8 cellular contexts compared by ENCODE assay signal in the genomic region with DNA sequence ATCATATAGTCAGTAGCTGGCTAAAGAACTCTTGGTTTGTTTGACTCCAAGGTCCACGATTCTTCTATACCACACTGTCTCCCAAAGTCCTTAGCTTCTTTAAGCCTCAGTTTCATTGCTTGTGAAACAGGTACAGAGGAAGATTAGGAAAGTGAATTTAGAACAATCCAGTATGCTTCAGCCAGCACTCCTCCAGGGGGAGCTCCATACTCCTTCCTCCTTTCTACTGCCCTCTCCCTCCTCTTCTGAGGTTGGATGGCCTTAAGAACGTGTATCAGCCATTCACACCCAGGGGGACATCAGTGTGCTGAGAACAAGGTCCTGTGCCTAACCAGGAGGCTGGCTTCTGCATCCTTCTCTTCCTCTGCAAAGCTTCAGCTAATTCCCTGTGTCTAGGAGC. TPM values are rescaled to one million over a fixed set of nuclear protein-coding genes. Genes with fewer than 3 reads are reported as not detected.
DNase-seq lines count a peak whose midpoint lies in the region; ATAC-seq and TF ChIP-seq lines count a peak whose summit lies in the region.

No MANE protein-coding gene starts in this region.

- no peak for TF ChIP-seq EP300 in sigmoid colon (IDR thresholded peaks at IDR 0.05)

- CTCF ChIA-PET in activated CD4-positive, alpha-beta T cell treated with anti-CD3 and anti-CD28 coated beads for 36 hours (lab: Charles Lee): interaction anchor here (0.5 to 2.5 kb wide), 14 partner anchors 9 to 445 kb away, joined by 3 to 10 read pairs (median 4); no protein-coding TSS in a partner anchor

- no peaks in the 10 kb centered on the region for H3K4me1 Mint-ChIP-seq in activated CD4-positive, alpha-beta T cell treated with anti-CD3 and anti-CD28 coated beads for 36 hours
- no peaks in the 10 kb centered on the region for H3K4me1 Mint-ChIP-seq in endodermal cell

- no peak for TF ChIP-seq POLR2A in sigmoid colon (IDR thresholded peaks at IDR 0.05)

- H3K27me3 ChIP-seq in endodermal cell (ENCODE audit: control insufficient read depth, insufficient read depth, low read length, poor library complexity, severe bottlenecking) (no peaks in the 10 kb centered on the region), sigmoid colon (no peaks in the 10 kb centered on the region)

- peaks cover 4% of the 10 kb centered on the region for H3K9me3 Mint-ChIP-seq in activated CD4-positive, alpha-beta T cell treated with anti-CD3 and anti-CD28 coated beads for 36 hours (ENCODE audit: low read depth)
- H3K9me3 Mint-ChIP-seq in endodermal cell: no peaks in the 10 kb centered on the region

- H3K4me1 ChIP-seq in endodermal cell (ENCODE audit: control insufficient read depth, insufficient read depth, low read length) (no peaks in the 10 kb centered on the region), sigmoid colon (peaks cover 0 to 76% (median 64%) of the 10 kb centered on the region in 4 donors)

- ATAC-seq in activated CD4-positive, alpha-beta T cell treated with anti-CD3 and anti-CD28 coated beads for 36 hours: peak; percentile 68

- H3K27ac ChIP-seq in endodermal cell (ENCODE audit: low read depth, low read length): no peak overlapping the region
- peak overlapping the region; percentile 72 to 87 (median 78) for H3K27ac ChIP-seq in sigmoid colon

- peak; percentile 37 for DNase-seq in activated CD4-positive, alpha-beta T cell treated with anti-CD3 and anti-CD28 coated beads for 36 hours
- DNase-seq in activated CD4-positive, alpha-beta T cell treated with anti-CD3 and anti-CD28 coated beads, Interleukin-2, amount 50 U/mL, for 1 hour: no peak
- DNase-seq in MV-4-11 (lab: John Stamatoyannopoulos, UW) (peak; percentile 13), endodermal cell (peak; percentile 85), sigmoid colon (no peak), NCI-H2227 treated with DMSO at 0.1 percent for 48 hours (lab: John Stamatoyannopoulos, UW) (no peak), NCI-H1105 treated with DMSO at 0.1 percent for 48 hours (lab: John Stamatoyannopoulos, UW) (no peak), DMS79 (lab: John Stamatoyannopoulos, UW) (no peak)

- intact Hi-C loops in activated CD4-positive, alpha-beta T cell treated with anti-CD3 and anti-CD28 coated beads for 36 hours (cut with DNase I, micrococcal nuclease): no loop called here
- intact Hi-C loops in sigmoid colon (cut with DNase I): loop anchor here (5.0 kb wide), 1 partner anchor 53 kb away; a partner anchor contains a TSS

- TF ChIP-seq CTCF in endodermal cell (conservative IDR thresholded peaks at IDR 0.05) (peak; percentile 90), sigmoid colon (IDR thresholded peaks at IDR 0.05) (peak in 1 of 4 experiments; percentile 32)

- H3K36me3 ChIP-seq in endodermal cell (ENCODE audit: control insufficient read depth, insufficient read depth, low read length) (no peaks in the 10 kb centered on the region), sigmoid colon (no peaks in the 10 kb centered on the region)

- H3K9me3 ChIP-seq in endodermal cell (ENCODE audit: control insufficient read depth, low read length) (no peaks in the 10 kb centered on the region), sigmoid colon (no peaks in the 10 kb centered on the region)

- WGBS in endodermal cell (ENCODE audit: insufficient coverage in 1 of 2, insufficient read length in 1 of 2), 2 experiments: 29% methylated on average over 2 of the region's 2 CpGs; no CpG with 5 or more reads in 1 of the 2 experiments
- 21 to 39% methylated on average over 2 of the region's 2 CpGs for WGBS in sigmoid colon, 2 donors

- H3K4me3 Mint-ChIP-seq in activated CD4-positive, alpha-beta T cell treated with anti-CD3 and anti-CD28 coated beads for 36 hours: no peak overlapping the region
- H3K4me3 Mint-ChIP-seq in endodermal cell: no peak overlapping the region

- peaks cover 10% of the 10 kb centered on the region for H3K36me3 Mint-ChIP-seq in activated CD4-positive, alpha-beta T cell treated with anti-CD3 and anti-CD28 coated beads for 36 hours (ENCODE audit: low read depth)
- no peaks in the 10 kb centered on the region for H3K36me3 Mint-ChIP-seq in endodermal cell (ENCODE audit: low read depth)

- H3K4me3 ChIP-seq in endodermal cell (ENCODE audit: low read length) (no peak overlapping the region), sigmoid colon (no peak overlapping the region)

- POLR2A ChIA-PET in activated CD4-positive, alpha-beta T cell treated with anti-CD3 and anti-CD28 coated beads for 36 hours (lab: Charles Lee): no interaction called here

- no peak overlapping the region for H3K27ac Mint-ChIP-seq in activated CD4-positive, alpha-beta T cell treated with anti-CD3 and anti-CD28 coated beads for 36 hours
- no peak overlapping the region for H3K27ac Mint-ChIP-seq in endodermal cell

- no peaks in the 10 kb centered on the region for H3K27me3 Mint-ChIP-seq in activated CD4-positive, alpha-beta T cell treated with anti-CD3 and anti-CD28 coated beads for 36 hours
- H3K27me3 Mint-ChIP-seq in endodermal cell (ENCODE audit: insufficient read depth): no peaks in the 10 kb centered on the region

- no peak overlapping the region for H3K9ac ChIP-seq in endodermal cell (ENCODE audit: extremely low read depth, low read length, poor library complexity, severe bottlenecking)

RNA-seq across cellular contexts. Expression of a gene that starts 54.8 kb away (rescaled TPM):
- 1 to 10 TPM; 8.5 to 8.7 TPM for total RNA-seq in activated CD4-positive, alpha-beta T cell treated with anti-CD3 and anti-CD28 coated beads for 36 hours
- total RNA-seq in endodermal cell: 100 to 1,000 TPM; 111 to 132 TPM
- polyA plus RNA-seq in endodermal cell (2013, experiment 1 of 2): 142 TPM
- polyA plus RNA-seq in endodermal cell (2013, experiment 2 of 2): 153 TPM
- 1,000 to 10,000 TPM; 1,069 to 2,150 (median 1,500) TPM for total RNA-seq in sigmoid colon
- 100 to 1,000 TPM in 1 of 3 donors, 10 to 100 TPM in 2; 34.7 to 125 (median 79.3) TPM for polyA plus RNA-seq in sigmoid colon

Comparison
In these comparisons a context has a peak if more than half of its experiments do, and no peak if none do; other contexts are left out.
1. DNase-seq: peak in activated CD4-positive, alpha-beta T cell treated with anti-CD3 and anti-CD28 coated beads for 36 hours (single experiment), MV-4-11 (single experiment) and endodermal cell (single experiment); none in activated CD4-positive, alpha-beta T cell treated with anti-CD3 and anti-CD28 coated beads, Interleukin-2, amount 50 U/mL, for 1 hour (single experiment), sigmoid colon (single experiment), NCI-H2227 treated with DMSO at 0.1 percent for 48 hours (single experiment), NCI-H1105 treated with DMSO at 0.1 percent for 48 hours (single experiment) and DMS79 (single experiment).
2. RNA of a gene that starts 54.8 kb away (total RNA-seq): 1,069 to 2,150 TPM in sigmoid colon and 111 to 132 TPM in endodermal cell; 8.5 to 8.7 TPM in activated CD4-positive, alpha-beta T cell treated with anti-CD3 and anti-CD28 coated beads for 36 hours; every median in the first group is over 10 times any median in the second.